In the genomic region with DNA sequence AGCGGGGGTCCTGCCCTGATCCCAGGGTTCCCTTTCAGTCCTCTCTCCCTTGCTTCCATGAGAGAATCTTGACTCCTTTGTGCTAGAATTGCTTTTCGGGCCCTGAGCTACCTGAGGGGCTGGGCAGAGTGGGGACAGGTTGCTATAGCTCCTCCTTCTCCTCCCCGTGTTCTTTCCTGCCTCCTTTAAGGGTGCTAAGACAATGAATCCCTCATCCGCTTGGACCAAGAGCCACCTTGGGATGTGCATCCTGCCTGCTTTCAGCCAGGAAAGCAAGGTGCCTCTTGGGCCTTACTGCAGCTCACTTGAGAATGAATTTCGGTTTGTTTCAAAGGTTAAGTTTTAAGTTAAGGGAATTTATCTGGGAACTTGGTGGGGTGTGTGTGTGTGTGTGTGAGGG, we compare ENCODE assay signal across 1 cellular context.
TF ChIP-seq lines count a peak whose summit lies in the region.

No MANE protein-coding gene starts in this region.

TF ChIP-seq in H1, 55 proteins besides CTCF, POLR2A, EP300 and RAD21:
- TF ChIP-seq MAFK (IDR thresholded peaks at IDR 0.05; ENCODE audit: low read depth, low read length): no peak
